Comparison of ENCODE assay signal across 25 cellular contexts in genomic region chr15:61131598-61131954, GRCh38.
"Had no signal": no experiment of that assay in that cellular context is flagged by ENCODE, and none has a peak within 500 bp of the region (broad histone marks: within the 10 kb centered on the region; RNA-seq: fewer than 3 reads in every experiment).

No MANE protein-coding gene starts in this region.

- H3K4me1 ChIP-seq: lower lobe of right lung, spleen had no signal

- ATAC-seq: activated T-cell treated with anti-CD3 and anti-CD28 coated beads, Interleukin-2, amount 50 U/mL, for 4 hours; foreskin keratinocyte; lower lobe of right lung; naive thymus-derived CD4-positive, alpha-beta T cell had no signal

- H3K27ac Mint-ChIP-seq: activated naive CD8-positive, alpha-beta T cell; activated T-helper 2 cell treated with anti-CD3 and anti-CD28 coated beads, Interferon-gamma antibody, Interleukin-2, Interleukin-4, amounts not matched to agents 10 μg/mL and 5 μg/mL and 100 μg/mL, durations not matched to agents 14 hours and 24 hours and 36 hours; endodermal cell; naive thymus-derived CD4-positive, alpha-beta T cell; T-helper 1 cell treated with Interleukin-12 subunit alpha and Interleukin-12 subunit beta and Interleukin-4 antibody, amounts not matched to agents 30 μg/mL and 1 μg/mL, for 36 hours had no signal

- H3K4me3 ChIP-seq: breast epithelium, lower lobe of right lung, sigmoid colon, spleen, transverse colon had no signal

- H3K4me1 Mint-ChIP-seq: naive thymus-derived CD4-positive, alpha-beta T cell; neural crest cell had no signal

- H3K4me3 Mint-ChIP-seq: activated naive CD8-positive, alpha-beta T cell; activated T-cell treated with anti-CD3 and anti-CD28 coated beads, Interleukin-2, amount 50 U/mL, for 4 hours; endodermal cell; naive thymus-derived CD4-positive, alpha-beta T cell; neural crest cell; T-helper 1 cell treated with Interleukin-12 subunit alpha and Interleukin-12 subunit beta and Interleukin-4 antibody, amounts not matched to agents 30 μg/mL and 1 μg/mL, for 36 hours had no signal

- H3K36me3 Mint-ChIP-seq: activated naive CD8-positive, alpha-beta T cell; naive thymus-derived CD4-positive, alpha-beta T cell had no signal

- H3K27ac ChIP-seq: breast epithelium, foreskin keratinocyte, lower lobe of right lung, sigmoid colon, spleen, transverse colon had no signal

- H3K27me3 ChIP-seq: breast epithelium, sigmoid colon, spleen, transverse colon had no signal

- H3K36me3 ChIP-seq: breast epithelium, lower lobe of right lung, sigmoid colon, spleen, transverse colon had no signal

- H3K9me3 ChIP-seq: breast epithelium, lower lobe of right lung, sigmoid colon, spleen, transverse colon had no signal

- H3K9me3 Mint-ChIP-seq: activated T-cell treated with anti-CD3 and anti-CD28 coated beads, Interleukin-2, amount 50 U/mL, for 4 hours; activated T-helper 2 cell treated with anti-CD3 and anti-CD28 coated beads, Interferon-gamma antibody, Interleukin-2, Interleukin-4, amounts not matched to agents 10 μg/mL and 5 μg/mL and 100 μg/mL, durations not matched to agents 14 hours and 24 hours and 36 hours; endodermal cell; naive thymus-derived CD4-positive, alpha-beta T cell; neural crest cell; T-helper 1 cell treated with Interleukin-12 subunit alpha and Interleukin-12 subunit beta and Interleukin-4 antibody, amounts not matched to agents 30 μg/mL and 1 μg/mL, for 36 hours had no signal

- DNase-seq: activated CD4-positive, alpha-beta T cell treated with anti-CD3 and anti-CD28 coated beads for 4 hours; activated CD4-positive, alpha-beta T cell treated with anti-CD3 and anti-CD28 coated beads, Interleukin-2, amount 50 U/mL, for 48 hours; activated CD4-positive, CD25-positive, alpha-beta regulatory T cell; activated CD8-positive, alpha-beta memory T cell treated with anti-CD3 and anti-CD28 coated beads, Interleukin-2, amount 50 U/mL, for 48 hours; activated naive CD4-positive, alpha-beta T cell; activated T-cell treated with anti-CD3 and anti-CD28 coated beads, Interleukin-2, amount 50 U/mL, for 4 hours; cortex of kidney; endodermal cell; foreskin keratinocyte; kidney; lower lobe of right lung; naive thymus-derived CD4-positive, alpha-beta T cell; occipital lobe; retina; sigmoid colon; spleen; stimulated activated CD4-positive, alpha-beta T cell treated with anti-CD3 and anti-CD28 coated beads, Interleukin-4, amount 100 ng/mL, for 1 hour; stimulated activated naive CD4-positive, alpha-beta T cell treated with Interleukin-2 at 50 U/mL for 16 hours; T1000; transverse colon had no signal
